1 cellular context compared by ENCODE assay signal in the genomic region with DNA sequence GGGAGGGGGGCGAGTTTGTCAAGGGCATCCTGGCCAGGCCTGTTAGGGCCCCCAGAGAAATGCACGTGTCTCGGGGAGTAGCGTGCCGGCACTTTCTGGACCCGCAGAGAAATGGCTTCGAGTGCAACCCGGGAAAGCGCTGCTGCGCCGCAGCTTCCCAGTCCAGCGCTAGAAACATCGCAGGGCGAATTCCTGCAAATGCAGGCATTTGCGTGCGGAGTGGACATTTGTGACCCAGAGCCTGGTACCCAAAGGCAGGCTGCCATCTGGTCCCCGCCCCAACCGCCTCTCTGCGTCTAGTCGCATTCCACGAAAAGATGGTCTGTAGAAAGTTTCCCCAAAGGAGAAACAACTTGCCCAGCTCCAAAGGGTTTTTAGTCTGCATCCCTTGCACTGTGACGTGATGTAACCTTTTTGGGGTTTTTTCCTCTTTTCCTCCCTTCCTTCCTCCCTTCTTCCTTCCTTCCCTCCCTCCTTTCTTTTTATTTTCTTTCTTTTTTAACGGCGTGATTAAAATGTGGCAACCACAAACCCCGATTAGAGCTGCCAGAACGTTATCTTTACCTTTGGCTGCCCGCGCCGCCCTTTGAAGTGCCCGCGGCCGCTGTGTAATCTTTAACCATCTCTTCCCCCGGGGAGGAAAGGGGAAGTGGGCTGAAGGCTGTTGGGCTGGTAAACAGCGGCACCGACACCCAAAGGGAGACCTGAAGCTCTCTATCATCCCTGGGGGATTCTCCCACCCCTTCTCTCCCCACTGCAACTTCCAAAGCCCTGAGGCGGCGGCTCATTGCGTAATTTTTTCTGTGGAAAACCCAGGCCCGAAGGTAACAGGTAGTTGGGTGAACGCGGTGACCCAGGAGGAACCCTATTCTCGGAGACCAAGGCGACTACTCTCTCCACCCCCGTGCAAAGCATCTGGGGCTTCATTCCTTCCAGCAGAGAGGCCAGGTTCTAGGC.
A peak's percentile ranks its signal among the peaks of the same experiment; 100 is the strongest.
TF ChIP-seq lines count a peak whose summit lies in the region.

No MANE protein-coding gene starts in this region.

TF ChIP-seq in HEK293, 187 proteins besides CTCF, POLR2A, EP300 and RAD21 (continued from another document and continues in another):
- TF ChIP-seq, protein P1, sequence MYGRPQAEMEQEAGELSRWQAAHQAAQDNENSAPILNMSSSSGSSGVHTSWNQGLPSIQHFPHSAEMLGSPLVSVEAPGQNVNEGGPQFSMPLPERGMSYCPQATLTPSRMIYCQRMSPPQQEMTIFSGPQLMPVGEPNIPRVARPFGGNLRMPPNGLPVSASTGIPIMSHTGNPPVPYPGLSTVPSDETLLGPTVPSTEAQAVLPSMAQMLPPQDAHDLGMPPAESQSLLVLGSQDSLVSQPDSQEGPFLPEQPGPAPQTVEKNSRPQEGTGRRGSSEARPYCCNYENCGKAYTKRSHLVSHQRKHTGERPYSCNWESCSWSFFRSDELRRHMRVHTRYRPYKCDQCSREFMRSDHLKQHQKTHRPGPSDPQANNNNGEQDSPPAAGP (tag by site-specific recombination; IDR thresholded peaks at IDR 0.05): 0 out of 2 replicates have a peak, but pooled peaks have one; percentile 16
- TF ChIP-seq ZNF571 (tag by site-specific recombination; IDR thresholded peaks at IDR 0.05): no peak
- TF ChIP-seq, protein P2, sequence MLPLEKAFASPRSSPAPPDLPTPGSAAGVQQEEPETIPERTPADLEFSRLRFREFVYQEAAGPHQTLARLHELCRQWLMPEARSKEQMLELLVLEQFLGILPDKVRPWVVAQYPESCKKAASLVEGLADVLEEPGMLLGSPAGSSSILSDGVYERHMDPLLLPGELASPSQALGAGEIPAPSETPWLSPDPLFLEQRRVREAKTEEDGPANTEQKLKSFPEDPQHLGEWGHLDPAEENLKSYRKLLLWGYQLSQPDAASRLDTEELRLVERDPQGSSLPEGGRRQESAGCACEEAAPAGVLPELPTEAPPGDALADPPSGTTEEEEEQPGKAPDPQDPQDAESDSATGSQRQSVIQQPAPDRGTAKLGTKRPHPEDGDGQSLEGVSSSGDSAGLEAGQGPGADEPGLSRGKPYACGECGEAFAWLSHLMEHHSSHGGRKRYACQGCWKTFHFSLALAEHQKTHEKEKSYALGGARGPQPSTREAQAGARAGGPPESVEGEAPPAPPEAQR (tag by site-specific recombination; IDR thresholded peaks at IDR 0.05): no peak
- peak; percentile 83; the same call in 1 of the 2 replicates for TF ChIP-seq SCRT1 (tag by site-specific recombination; IDR thresholded peaks at IDR 0.05; ENCODE audit: borderline replicate concordance)
- TF ChIP-seq ZNF548 (tag by site-specific recombination; IDR thresholded peaks at IDR 0.05): no peak
- TF ChIP-seq ZNF677 (tag by site-specific recombination; IDR thresholded peaks at IDR 0.05): no peak
- TF ChIP-seq ZNF341 (tag by site-specific recombination; IDR thresholded peaks at IDR 0.05; ENCODE audit: low read depth): peak; percentile 53
- TF ChIP-seq SP7 (tag by site-specific recombination; IDR thresholded peaks at IDR 0.05): peak; percentile 11; the same call in 1 of the 2 replicates
- TF ChIP-seq, protein P3, sequence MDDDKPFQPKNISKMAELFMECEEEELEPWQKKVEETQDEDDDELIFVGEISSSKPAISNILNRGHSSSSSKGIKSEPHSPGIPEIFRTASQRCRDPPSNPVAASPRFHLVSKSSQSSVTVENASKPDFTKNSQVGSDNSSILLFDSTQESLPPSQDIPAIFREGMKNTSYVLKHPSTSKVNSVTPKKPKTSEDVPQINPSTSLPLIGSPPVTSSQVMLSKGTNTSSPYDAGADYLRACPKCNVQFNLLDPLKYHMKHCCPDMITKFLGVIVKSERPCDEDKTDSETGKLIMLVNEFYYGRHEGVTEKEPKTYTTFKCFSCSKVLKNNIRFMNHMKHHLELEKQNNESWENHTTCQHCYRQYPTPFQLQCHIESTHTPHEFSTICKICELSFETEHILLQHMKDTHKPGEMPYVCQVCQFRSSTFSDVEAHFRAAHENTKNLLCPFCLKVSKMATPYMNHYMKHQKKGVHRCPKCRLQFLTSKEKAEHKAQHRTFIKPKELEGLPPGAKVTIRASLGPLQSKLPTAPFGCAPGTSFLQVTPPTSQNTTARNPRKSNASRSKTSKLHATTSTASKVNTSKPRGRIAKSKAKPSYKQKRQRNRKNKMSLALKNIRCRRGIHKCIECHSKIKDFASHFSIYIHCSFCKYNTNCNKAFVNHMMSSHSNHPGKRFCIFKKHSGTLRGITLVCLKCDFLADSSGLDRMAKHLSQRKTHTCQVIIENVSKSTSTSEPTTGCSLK (tag by site-specific recombination; IDR thresholded peaks at IDR 0.05): no peak
- TF ChIP-seq, protein P4, sequence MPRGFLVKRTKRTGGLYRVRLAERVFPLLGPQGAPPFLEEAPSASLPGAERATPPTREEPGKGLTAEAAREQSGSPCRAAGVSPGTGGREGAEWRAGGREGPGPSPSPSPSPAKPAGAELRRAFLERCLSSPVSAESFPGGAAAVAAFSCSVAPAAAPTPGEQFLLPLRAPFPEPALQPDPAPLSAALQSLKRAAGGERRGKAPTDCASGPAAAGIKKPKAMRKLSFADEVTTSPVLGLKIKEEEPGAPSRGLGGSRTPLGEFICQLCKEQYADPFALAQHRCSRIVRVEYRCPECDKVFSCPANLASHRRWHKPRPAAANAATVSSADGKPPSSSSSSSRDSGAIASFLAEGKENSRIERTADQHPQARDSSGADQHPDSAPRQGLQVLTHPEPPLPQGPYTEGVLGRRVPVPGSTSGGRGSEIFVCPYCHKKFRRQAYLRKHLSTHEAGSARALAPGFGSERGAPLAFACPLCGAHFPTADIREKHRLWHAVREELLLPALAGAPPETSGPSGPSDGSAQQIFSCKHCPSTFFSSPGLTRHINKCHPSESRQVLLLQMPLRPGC (tag by site-specific recombination; IDR thresholded peaks at IDR 0.05): no peak
- peak; percentile 73 for TF ChIP-seq PRDM1 (tag by site-specific recombination; IDR thresholded peaks at IDR 0.05)
- TF ChIP-seq, protein P5, sequence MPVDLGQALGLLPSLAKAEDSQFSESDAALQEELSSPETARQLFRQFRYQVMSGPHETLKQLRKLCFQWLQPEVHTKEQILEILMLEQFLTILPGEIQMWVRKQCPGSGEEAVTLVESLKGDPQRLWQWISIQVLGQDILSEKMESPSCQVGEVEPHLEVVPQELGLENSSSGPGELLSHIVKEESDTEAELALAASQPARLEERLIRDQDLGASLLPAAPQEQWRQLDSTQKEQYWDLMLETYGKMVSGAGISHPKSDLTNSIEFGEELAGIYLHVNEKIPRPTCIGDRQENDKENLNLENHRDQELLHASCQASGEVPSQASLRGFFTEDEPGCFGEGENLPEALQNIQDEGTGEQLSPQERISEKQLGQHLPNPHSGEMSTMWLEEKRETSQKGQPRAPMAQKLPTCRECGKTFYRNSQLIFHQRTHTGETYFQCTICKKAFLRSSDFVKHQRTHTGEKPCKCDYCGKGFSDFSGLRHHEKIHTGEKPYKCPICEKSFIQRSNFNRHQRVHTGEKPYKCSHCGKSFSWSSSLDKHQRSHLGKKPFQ (tag by site-specific recombination; IDR thresholded peaks at IDR 0.05): no peak
- 0 out of 2 replicates have a peak, but pooled peaks have one; percentile 34 for TF ChIP-seq ZNF843 (tag by site-specific recombination; IDR thresholded peaks at IDR 0.05)
- TF ChIP-seq ZNF404 (tag by site-specific recombination; IDR thresholded peaks at IDR 0.05): no peak
- no peak for TF ChIP-seq ZFP3 (tag by site-specific recombination; IDR thresholded peaks at IDR 0.05; ENCODE audit: low read depth)
- TF ChIP-seq ZNF629 (tag by site-specific recombination; IDR thresholded peaks at IDR 0.05): peak; percentile 72; the same call in 1 of the 2 replicates
- TF ChIP-seq ZNF510 (tag by site-specific recombination; IDR thresholded peaks at IDR 0.05; ENCODE audit: insufficient replicate concordance): no peak
- TF ChIP-seq, protein P6, sequence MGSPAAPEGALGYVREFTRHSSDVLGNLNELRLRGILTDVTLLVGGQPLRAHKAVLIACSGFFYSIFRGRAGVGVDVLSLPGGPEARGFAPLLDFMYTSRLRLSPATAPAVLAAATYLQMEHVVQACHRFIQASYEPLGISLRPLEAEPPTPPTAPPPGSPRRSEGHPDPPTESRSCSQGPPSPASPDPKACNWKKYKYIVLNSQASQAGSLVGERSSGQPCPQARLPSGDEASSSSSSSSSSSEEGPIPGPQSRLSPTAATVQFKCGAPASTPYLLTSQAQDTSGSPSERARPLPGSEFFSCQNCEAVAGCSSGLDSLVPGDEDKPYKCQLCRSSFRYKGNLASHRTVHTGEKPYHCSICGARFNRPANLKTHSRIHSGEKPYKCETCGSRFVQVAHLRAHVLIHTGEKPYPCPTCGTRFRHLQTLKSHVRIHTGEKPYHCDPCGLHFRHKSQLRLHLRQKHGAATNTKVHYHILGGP (tag by site-specific recombination; IDR thresholded peaks at IDR 0.05): no peak
- TF ChIP-seq TCF7L2 (IDR thresholded peaks at IDR 0.05; ENCODE audit: borderline replicate concordance, low read depth, low read length): peak; percentile 95; the same call in 1 of the 2 replicates
- TF ChIP-seq ZSCAN16 (tag by site-specific recombination; IDR thresholded peaks at IDR 0.05): no peak
- TF ChIP-seq, protein P7, sequence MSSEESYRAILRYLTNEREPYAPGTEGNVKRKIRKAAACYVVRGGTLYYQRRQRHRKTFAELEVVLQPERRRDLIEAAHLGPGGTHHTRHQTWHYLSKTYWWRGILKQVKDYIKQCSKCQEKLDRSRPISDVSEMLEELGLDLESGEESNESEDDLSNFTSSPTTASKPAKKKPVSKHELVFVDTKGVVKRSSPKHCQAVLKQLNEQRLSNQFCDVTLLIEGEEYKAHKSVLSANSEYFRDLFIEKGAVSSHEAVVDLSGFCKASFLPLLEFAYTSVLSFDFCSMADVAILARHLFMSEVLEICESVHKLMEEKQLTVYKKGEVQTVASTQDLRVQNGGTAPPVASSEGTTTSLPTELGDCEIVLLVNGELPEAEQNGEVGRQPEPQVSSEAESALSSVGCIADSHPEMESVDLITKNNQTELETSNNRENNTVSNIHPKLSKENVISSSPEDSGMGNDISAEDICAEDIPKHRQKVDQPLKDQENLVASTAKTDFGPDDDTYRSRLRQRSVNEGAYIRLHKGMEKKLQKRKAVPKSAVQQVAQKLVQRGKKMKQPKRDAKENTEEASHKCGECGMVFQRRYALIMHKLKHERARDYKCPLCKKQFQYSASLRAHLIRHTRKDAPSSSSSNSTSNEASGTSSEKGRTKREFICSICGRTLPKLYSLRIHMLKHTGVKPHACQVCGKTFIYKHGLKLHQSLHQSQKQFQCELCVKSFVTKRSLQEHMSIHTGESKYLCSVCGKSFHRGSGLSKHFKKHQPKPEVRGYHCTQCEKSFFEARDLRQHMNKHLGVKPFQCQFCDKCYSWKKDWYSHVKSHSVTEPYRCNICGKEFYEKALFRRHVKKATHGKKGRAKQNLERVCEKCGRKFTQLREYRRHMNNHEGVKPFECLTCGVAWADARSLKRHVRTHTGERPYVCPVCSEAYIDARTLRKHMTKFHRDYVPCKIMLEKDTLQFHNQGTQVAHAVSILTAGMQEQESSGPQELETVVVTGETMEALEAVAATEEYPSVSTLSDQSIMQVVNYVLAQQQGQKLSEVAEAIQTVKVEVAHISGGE (tag by site-specific recombination; conservative IDR thresholded peaks at IDR 0.05; ENCODE audit: low read depth): no peak
- TF ChIP-seq ZNF426 (tag by site-specific recombination; IDR thresholded peaks at IDR 0.05): no peak
- TF ChIP-seq ZNF266 (tag by site-specific recombination; IDR thresholded peaks at IDR 0.05; ENCODE audit: low read depth): no peak
- TF ChIP-seq, protein P8, sequence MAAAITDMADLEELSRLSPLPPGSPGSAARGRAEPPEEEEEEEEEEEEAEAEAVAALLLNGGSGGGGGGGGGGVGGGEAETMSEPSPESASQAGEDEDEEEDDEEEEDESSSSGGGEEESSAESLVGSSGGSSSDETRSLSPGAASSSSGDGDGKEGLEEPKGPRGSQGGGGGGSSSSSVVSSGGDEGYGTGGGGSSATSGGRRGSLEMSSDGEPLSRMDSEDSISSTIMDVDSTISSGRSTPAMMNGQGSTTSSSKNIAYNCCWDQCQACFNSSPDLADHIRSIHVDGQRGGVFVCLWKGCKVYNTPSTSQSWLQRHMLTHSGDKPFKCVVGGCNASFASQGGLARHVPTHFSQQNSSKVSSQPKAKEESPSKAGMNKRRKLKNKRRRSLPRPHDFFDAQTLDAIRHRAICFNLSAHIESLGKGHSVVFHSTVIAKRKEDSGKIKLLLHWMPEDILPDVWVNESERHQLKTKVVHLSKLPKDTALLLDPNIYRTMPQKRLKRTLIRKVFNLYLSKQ (tag by site-specific recombination; IDR thresholded peaks at IDR 0.05; ENCODE audit: borderline replicate concordance): no peak
- 0 out of 2 replicates have a peak, but pooled peaks have one; percentile 34 for TF ChIP-seq EGR2 (tag by site-specific recombination; IDR thresholded peaks at IDR 0.05; ENCODE audit: low read depth)
- no peak for TF ChIP-seq SP2 (tag by site-specific recombination; IDR thresholded peaks at IDR 0.05)
- TF ChIP-seq, protein P9, sequence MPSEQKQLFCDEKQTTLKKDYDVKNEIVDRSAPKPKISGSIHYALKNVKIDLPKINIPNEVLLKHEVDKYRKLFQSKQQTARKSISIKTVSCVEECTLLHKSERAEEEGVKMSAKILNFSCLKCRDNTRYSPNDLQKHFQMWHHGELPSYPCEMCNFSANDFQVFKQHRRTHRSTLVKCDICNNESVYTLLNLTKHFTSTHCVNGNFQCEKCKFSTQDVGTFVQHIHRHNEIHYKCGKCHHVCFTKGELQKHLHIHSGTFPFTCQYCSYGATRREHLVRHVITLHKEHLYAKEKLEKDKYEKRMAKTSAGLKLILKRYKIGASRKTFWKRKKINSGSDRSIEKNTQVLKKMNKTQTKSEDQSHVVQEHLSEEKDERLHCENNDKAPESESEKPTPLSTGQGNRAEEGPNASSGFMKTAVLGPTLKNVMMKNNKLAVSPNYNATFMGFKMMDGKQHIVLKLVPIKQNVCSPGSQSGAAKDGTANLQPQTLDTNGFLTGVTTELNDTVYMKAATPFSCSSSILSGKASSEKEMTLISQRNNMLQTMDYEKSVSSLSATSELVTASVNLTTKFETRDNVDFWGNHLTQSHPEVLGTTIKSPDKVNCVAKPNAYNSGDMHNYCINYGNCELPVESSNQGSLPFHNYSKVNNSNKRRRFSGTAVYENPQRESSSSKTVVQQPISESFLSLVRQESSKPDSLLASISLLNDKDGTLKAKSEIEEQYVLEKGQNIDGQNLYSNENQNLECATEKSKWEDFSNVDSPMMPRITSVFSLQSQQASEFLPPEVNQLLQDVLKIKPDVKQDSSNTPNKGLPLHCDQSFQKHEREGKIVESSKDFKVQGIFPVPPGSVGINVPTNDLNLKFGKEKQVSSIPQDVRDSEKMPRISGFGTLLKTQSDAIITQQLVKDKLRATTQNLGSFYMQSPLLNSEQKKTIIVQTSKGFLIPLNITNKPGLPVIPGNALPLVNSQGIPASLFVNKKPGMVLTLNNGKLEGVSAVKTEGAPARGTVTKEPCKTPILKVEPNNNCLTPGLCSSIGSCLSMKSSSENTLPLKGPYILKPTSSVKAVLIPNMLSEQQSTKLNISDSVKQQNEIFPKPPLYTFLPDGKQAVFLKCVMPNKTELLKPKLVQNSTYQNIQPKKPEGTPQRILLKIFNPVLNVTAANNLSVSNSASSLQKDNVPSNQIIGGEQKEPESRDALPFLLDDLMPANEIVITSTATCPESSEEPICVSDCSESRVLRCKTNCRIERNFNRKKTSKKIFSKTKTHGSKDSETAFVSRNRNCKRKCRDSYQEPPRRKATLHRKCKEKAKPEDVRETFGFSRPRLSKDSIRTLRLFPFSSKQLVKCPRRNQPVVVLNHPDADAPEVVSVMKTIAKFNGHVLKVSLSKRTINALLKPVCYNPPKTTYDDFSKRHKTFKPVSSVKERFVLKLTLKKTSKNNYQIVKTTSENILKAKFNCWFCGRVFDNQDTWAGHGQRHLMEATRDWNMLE (tag by site-specific recombination; conservative IDR thresholded peaks at IDR 0.05; ENCODE audit: low read depth): no peak
- no peak for TF ChIP-seq ZNF473 (tag by site-specific recombination; IDR thresholded peaks at IDR 0.05)
